Comparison of ENCODE assay signal across 11 cellular contexts in the genomic region with DNA sequence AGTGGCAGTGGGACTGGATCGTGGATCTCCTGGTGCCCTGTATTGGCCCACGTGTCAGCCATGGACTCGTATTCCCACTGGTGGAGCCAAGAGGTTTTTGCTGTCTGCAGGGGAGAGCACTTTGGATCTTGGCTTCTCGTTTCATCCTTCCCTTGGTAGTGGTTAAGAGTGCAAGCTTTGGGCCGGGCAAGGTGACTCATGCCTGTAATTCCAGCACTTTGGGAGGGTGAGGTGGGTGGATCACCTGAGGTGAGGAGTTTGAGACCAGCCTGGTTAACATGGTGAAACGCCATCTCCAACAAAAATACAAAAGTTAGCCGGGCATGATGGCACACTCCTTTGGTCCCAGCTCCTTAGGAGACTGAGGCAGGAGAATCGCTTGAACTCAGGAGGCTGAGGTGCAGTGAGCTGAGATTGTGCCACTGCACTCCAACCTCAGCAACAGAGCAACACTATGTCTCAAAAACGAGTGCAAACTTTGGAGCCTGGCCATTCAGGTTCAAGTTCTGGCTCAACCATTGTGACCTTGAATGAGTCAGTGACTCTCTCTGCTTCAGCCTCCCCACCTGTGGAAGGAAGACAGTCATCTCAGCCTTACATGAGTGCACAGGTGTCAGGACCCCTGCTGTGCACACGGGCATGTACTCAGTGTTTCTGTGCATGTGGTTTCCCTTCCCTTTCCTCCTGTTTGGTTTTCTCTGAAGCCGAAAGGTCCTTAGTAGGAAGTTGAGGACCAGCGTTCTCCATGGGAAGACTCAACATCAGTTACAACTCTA. TPM values are rescaled to one million over a fixed set of nuclear protein-coding genes. Genes with fewer than 3 reads are reported as not detected.
A peak's percentile ranks its signal among the peaks of the same experiment; 100 is the strongest.
DNase-seq lines count a peak whose midpoint lies in the region; ATAC-seq lines count a peak whose summit lies in the region.
"Had no signal": no experiment of that assay in that cellular context is flagged by ENCODE, and none has a peak within 500 bp of the region (broad histone marks: within the 10 kb centered on the region; RNA-seq: fewer than 3 reads in every experiment).

No MANE protein-coding gene starts in this region.

- H2AK5ac ChIP-seq in mesendoderm (ENCODE audit: low read length): no peak overlapping the region

- DNase-seq in NCI-H146 (lab: John Stamatoyannopoulos, UW) (peak; percentile 12), NCI-H146 treated with DMSO at 0.1 percent for 48 hours (lab: John Stamatoyannopoulos, UW; ENCODE audit: unreplicated experiment) (no peak), renal cortical epithelial cell (ENCODE audit: low read depth) (peak; percentile 23), mesendoderm (no peak), HUDEP-2 (lab: John Stamatoyannopoulos, UW; ENCODE audit: unreplicated experiment in 76 of 76) (no peak), NCI-H526 (lab: John Stamatoyannopoulos, UW) (no peak)
- DNase-seq: 8988T, NCI-H345 had no signal

- H3K4me1 ChIP-seq in mesendoderm (ENCODE audit: control insufficient read depth, low read depth, low read length): peaks cover 2% of the 10 kb centered on the region

- H3K9ac ChIP-seq in mesendoderm (ENCODE audit: low read length): no peak overlapping the region

- no peak overlapping the region for H4K5ac ChIP-seq in mesendoderm (ENCODE audit: low read length)

- no peak overlapping the region for H2BK5ac ChIP-seq in mesendoderm (ENCODE audit: low read length)

- ATAC-seq in HG02571 (IDR thresholded peaks at IDR 0.05; ENCODE audit: unreplicated experiment) (peak; percentile 48), HG03565 (IDR thresholded peaks at IDR 0.05; ENCODE audit: unreplicated experiment) (peak; percentile 61)

- no peaks in the 10 kb centered on the region for H3K36me3 ChIP-seq in mesendoderm (ENCODE audit: control insufficient read depth, insufficient read depth, low read length)

- no peak overlapping the region for H3K4ac ChIP-seq in mesendoderm (ENCODE audit: low read depth, low read length)

- H3K56ac ChIP-seq in mesendoderm (ENCODE audit: low read length): no peak overlapping the region

- H3K79me1 ChIP-seq in mesendoderm (ENCODE audit: low read length): no peaks in the 10 kb centered on the region

- no CpG with 5 or more reads among the region's 12 CpGs for WGBS in mesendoderm (ENCODE audit: extremely low coverage, insufficient coverage, low lambda C conversion rate)

- no peak overlapping the region for H3K4me2 ChIP-seq in mesendoderm (ENCODE audit: low read length)

- H3K18ac ChIP-seq in mesendoderm (ENCODE audit: low read length): no peak overlapping the region

- no peak overlapping the region for H3K23ac ChIP-seq in mesendoderm (ENCODE audit: low read length)

- H3K27me3 ChIP-seq in mesendoderm (ENCODE audit: insufficient read depth, low read length, poor library complexity): no peaks in the 10 kb centered on the region

- no peak overlapping the region for H4K8ac ChIP-seq in mesendoderm (ENCODE audit: low read depth, low read length)

- no peak overlapping the region for H3K4me3 ChIP-seq in mesendoderm (ENCODE audit: low read length)

- no peak overlapping the region for H2BK15ac ChIP-seq in mesendoderm (replicated peaks; ENCODE audit: low read depth)

- H3K79me2 ChIP-seq in mesendoderm (ENCODE audit: control insufficient read depth, insufficient read depth, low read length): no peaks in the 10 kb centered on the region

- no peak overlapping the region for H3K27ac ChIP-seq in mesendoderm (ENCODE audit: low read depth, low read length)
- H3K27ac ChIP-seq: VCaP had no signal

- no peak overlapping the region for H2BK120ac ChIP-seq in mesendoderm (ENCODE audit: low read depth, low read length)

RNA-seq across cellular contexts. Expression of a gene that starts 57.4 kb away (rescaled TPM):
- 1.9 and 20.5 TPM in 2 replicates for total RNA-seq in renal cortical epithelial cell
- polyA plus RNA-seq in mesendoderm (2013, experiment 1 of 2): 1.6 TPM
- polyA plus RNA-seq in mesendoderm (2013, experiment 2 of 2): 1.3 TPM

Comparison
In these comparisons a context has a peak if more than half of its experiments do, and no peak if none do; other contexts are left out.
1. DNase-seq: peak in NCI-H146 (single experiment) and renal cortical epithelial cell (single experiment); none in NCI-H146 treated with DMSO at 0.1 percent for 48 hours (single experiment), mesendoderm (single experiment), HUDEP-2 (0 of 76) and NCI-H526 (0 of 2).